In the genomic region with DNA sequence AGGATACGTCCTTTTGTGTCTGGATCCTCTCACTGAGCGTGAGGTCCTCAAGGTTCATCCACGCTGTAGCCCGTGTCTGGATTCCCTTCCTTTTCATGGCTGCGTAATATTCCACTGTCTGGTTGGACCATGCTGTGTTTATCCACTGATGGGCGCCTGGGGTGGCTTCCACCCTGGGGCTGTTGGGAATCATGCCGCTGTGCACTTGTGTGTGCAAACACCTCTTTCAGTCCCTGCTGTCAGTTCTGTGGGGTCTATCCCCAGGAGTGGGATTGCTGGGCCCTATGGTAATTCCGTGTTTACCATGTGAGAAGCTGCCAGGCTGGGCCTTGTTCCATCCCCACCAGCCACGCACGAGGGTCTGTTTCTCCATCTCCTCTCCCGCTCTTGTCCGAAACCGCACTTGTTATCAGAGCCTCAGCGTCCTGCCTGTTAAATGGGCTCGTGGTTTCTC, we compare ENCODE assay signal across 1 cellular context.
TF ChIP-seq lines count a peak whose summit lies in the region.

No MANE protein-coding gene starts in this region.

TF ChIP-seq in HEK293, 187 proteins besides CTCF, POLR2A, EP300 and RAD21 (continued from another document):
- TF ChIP-seq, protein P1, sequence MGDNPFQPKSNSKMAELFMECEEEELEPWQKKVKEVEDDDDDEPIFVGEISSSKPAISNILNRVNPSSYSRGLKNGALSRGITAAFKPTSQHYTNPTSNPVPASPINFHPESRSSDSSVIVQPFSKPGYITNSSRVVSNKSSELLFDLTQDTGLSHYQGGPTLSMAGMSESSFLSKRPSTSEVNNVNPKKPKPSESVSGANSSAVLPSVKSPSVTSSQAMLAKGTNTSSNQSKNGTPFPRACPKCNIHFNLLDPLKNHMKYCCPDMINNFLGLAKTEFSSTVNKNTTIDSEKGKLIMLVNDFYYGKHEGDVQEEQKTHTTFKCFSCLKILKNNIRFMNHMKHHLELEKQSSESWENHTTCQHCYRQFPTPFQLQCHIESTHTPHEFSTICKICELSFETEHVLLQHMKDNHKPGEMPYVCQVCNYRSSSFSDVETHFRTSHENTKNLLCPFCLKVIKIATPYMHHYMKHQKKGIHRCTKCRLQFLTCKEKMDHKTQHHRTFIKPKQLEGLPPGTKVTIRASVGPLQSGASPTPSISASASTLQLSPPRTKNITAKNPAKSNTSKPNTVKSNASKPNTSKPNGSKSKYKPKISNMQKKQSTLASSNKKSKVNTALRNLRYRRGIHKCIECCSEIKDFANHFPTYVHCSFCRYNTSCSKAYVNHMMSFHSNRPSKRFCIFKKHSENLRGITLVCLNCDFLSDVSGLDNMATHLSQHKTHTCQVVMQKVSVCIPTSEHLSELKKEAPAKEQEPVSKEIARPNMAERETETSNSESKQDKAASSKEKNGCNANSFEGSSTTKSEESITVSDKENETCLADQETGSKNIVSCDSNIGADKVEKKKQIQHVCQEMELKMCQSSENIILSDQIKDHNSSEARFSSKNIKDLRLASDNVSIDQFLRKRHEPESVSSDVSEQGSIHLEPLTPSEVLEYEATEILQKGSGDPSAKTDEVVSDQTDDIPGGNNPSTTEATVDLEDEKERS (tag by site-specific recombination; IDR thresholded peaks at IDR 0.05): peak; percentile 87
